ENCODE assay signal across 17 cellular contexts in the genomic region with DNA sequence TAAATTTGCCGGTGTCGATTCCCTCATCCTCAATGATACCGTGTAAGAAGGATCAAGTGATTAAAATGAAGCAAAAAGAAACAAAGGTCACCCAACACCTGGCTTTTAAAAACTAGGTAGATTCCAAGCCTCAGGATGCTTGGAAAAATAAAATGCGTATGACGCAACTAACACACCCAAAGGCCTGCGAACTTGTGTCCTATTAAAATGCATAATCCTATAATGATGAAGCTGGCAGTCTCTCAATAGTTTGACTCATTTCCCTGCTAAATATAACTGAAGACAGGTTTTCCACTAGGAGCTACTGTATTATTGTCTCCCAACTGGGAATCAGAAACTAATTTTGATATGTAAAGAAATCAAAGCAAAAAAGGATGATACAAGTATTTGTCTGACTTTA.
DNase-seq lines count a peak whose midpoint lies in the region; ATAC-seq and TF ChIP-seq lines count a peak whose summit lies in the region.
"Had no signal": no experiment of that assay in that cellular context is flagged by ENCODE, and none has a peak within 500 bp of the region (broad histone marks: within the 10 kb centered on the region; RNA-seq: fewer than 3 reads in every experiment).

No MANE protein-coding gene starts in this region.

- H3K27me3 ChIP-seq in GM23248 (replicated peaks; ENCODE audit: insufficient read depth) = no peaks in the 10 kb centered on the region; the same call in 1 of the 2 replicates
- H3K27me3 ChIP-seq in fibroblast of lung (ENCODE audit: control insufficient read depth, insufficient read depth, low read length) = no peaks in the 10 kb centered on the region
- no peaks in the 10 kb centered on the region for H3K27me3 ChIP-seq in dorsolateral prefrontal cortex
- no peaks in the 10 kb centered on the region for H3K27me3 ChIP-seq in sigmoid colon
- H3K27me3 ChIP-seq: heart right ventricle had no signal

- in situ Hi-C loops in GM23248 (cut with MboI) = no loop called here

- no peaks in the 10 kb centered on the region for H3K36me3 ChIP-seq in GM23248 (ENCODE audit: low read depth)
- H3K36me3 ChIP-seq in fibroblast of lung (ENCODE audit: control insufficient read depth, insufficient read depth, low read length) = no peaks in the 10 kb centered on the region
- no peaks in the 10 kb centered on the region for H3K36me3 ChIP-seq in sigmoid colon
- H3K36me3 ChIP-seq: heart right ventricle had no signal

- no peak for TF ChIP-seq POLR2A in sigmoid colon (IDR thresholded peaks at IDR 0.05)

- 79 to 80% methylated on average over 6 of the region's 6 CpGs for WGBS in GM23248 (ENCODE audit: low coverage in 1 of 2, low lambda C conversion rate in 2 of 2, missing lambda C conversion rate in 2 of 2), 2 experiments
- 49 to 67% methylated on average over 6 of the region's 6 CpGs for WGBS in sigmoid colon, 2 donors

- H4K20me1 ChIP-seq in GM23248 (ENCODE audit: insufficient read depth) = no peaks in the 10 kb centered on the region
- H4K20me1 ChIP-seq in fibroblast of lung (ENCODE audit: control insufficient read depth, extremely low read depth, insufficient read depth, low read length) = no peaks in the 10 kb centered on the region

- ATAC-seq in HG03565 (IDR thresholded peaks at IDR 0.05; ENCODE audit: unreplicated experiment) (no peak), HG03025 (IDR thresholded peaks at IDR 0.05; ENCODE audit: low FRiP score, unreplicated experiment) (no peak)
- ATAC-seq: activated CD4-positive, CD25-positive, alpha-beta regulatory T cell treated with anti-CD3 and anti-CD28 coated beads, Interleukin-2, amount 50 U/mL, for 24 hours; HCT116; naive thymus-derived CD4-positive, alpha-beta T cell; T-cell had no signal

- H3K4me3 ChIP-seq in GM23248 (no peak overlapping the region), fibroblast of lung (replicated peaks in 1 of 4; ENCODE audit: control extremely low read depth in 1 of 4, insufficient read depth in 1 of 4, low read depth in 3 of 4, low read length in 4 of 4) (no peak overlapping the region), dorsolateral prefrontal cortex (peak overlapping the region in 4 of 59 donors; percentile 5 to 27 (median 18)), sigmoid colon (no peak overlapping the region)
- H3K4me3 ChIP-seq: heart right ventricle, skin epidermis had no signal

- peak; percentile 42 for DNase-seq in GM23248
- DNase-seq in RPMI7951 (ENCODE audit: low read depth) = peak; percentile 8
- peak; percentile 56 to 91 for DNase-seq in fibroblast of lung (ENCODE audit: low read depth in 2 of 2)
- DNase-seq in putamen (ENCODE audit: low spot score) = peak; percentile 71
- no peak for DNase-seq in dorsolateral prefrontal cortex
- DNase-seq in sigmoid colon = no peak
- DNase-seq: activated T-cell treated with anti-CD3 and anti-CD28 coated beads for 4 hours; heart right ventricle; MV-4-11; naive thymus-derived CD4-positive, alpha-beta T cell; T-cell had no signal

- H3K4me1 ChIP-seq in GM23248 (ENCODE audit: insufficient read depth) = no peaks in the 10 kb centered on the region
- H3K4me1 ChIP-seq in fibroblast of lung (ENCODE audit: control insufficient read depth, extremely low read depth, insufficient read depth, low read length) = no peaks in the 10 kb centered on the region
- H3K4me1 ChIP-seq in sigmoid colon = peaks cover 0 to 5% (median 0%) of the 10 kb centered on the region in 4 donors

- H3K79me2 ChIP-seq in GM23248 (ENCODE audit: insufficient read depth) = no peaks in the 10 kb centered on the region
- H3K79me2 ChIP-seq in fibroblast of lung (ENCODE audit: control insufficient read depth, insufficient read depth, low read length) = no peaks in the 10 kb centered on the region

- H3K9ac ChIP-seq in GM23248 (no peak overlapping the region), fibroblast of lung (ENCODE audit: insufficient read depth, low read length) (no peak overlapping the region)

- no peaks in the 10 kb centered on the region for H3K9me2 ChIP-seq in GM23248 (ENCODE audit: insufficient read depth)

- H3K27ac ChIP-seq in GM23248 = no peak overlapping the region
- H3K27ac ChIP-seq in fibroblast of lung (ENCODE audit: insufficient read depth, low read length) = no peak overlapping the region
- peak overlapping the region in 21 of 59 donors; percentile 0 to 77 (median 40) for H3K27ac ChIP-seq in dorsolateral prefrontal cortex
- peak overlapping the region in 2 of 4 donors; percentile 25 to 42 for H3K27ac ChIP-seq in sigmoid colon
- H3K27ac ChIP-seq: C4-2B, heart right ventricle had no signal

- intact Hi-C loops in dorsolateral prefrontal cortex (cut with DNase I) (no loop called here), sigmoid colon (cut with DNase I) (no loop called here)

- no peak for TF ChIP-seq EP300 in sigmoid colon (IDR thresholded peaks at IDR 0.05)

- H3F3A ChIP-seq in GM23248 (ENCODE audit: insufficient read depth) = no peaks in the 10 kb centered on the region

- TF ChIP-seq CTCF in fibroblast of lung (conservative IDR thresholded peaks at IDR 0.05 in 1 of 2, IDR thresholded peaks at IDR 0.05 in 1 of 2; ENCODE audit: low read depth in 1 of 2, low read length in 2 of 2) = no peak
- no peak for TF ChIP-seq CTCF in dorsolateral prefrontal cortex (IDR thresholded peaks at IDR 0.05 in 54 of 56, conservative IDR thresholded peaks at IDR 0.05 in 2 of 56; ENCODE audit: low read depth in 1 of 56, partially characterized antibody in 56 of 56)
- no peak for TF ChIP-seq CTCF in sigmoid colon (IDR thresholded peaks at IDR 0.05)

- no peak overlapping the region for H2AFZ ChIP-seq in GM23248
- no peak overlapping the region for H2AFZ ChIP-seq in fibroblast of lung (ENCODE audit: low read length)

- H3K9me3 ChIP-seq in GM23248 (ENCODE audit: low read depth) (no peaks in the 10 kb centered on the region), fibroblast of lung (ENCODE audit: control insufficient read depth, insufficient read depth, low read depth, low read length) (no peaks in the 10 kb centered on the region), sigmoid colon (no peaks in the 10 kb centered on the region)
- H3K9me3 ChIP-seq: heart right ventricle had no signal

- no peak overlapping the region for H3K4me2 ChIP-seq in GM23248 (ENCODE audit: unreplicated experiment)
- no peak overlapping the region for H3K4me2 ChIP-seq in fibroblast of lung (ENCODE audit: extremely low read depth, insufficient read depth, low read length)

Comparison
In these comparisons a context has a peak if more than half of its experiments do, and no peak if none do; other contexts are left out.
1. DNase-seq: peak in GM23248 (single experiment), RPMI7951 (single experiment), fibroblast of lung (2 of 2) and putamen (single experiment); none in dorsolateral prefrontal cortex (0 of 10) and sigmoid colon (single experiment).